In genomic region chr12:100348657-100349454, GRCh38 we compare ENCODE assay signal across 9 cellular contexts. TPM values are rescaled to one million over a fixed set of nuclear protein-coding genes. Genes with fewer than 3 reads are reported as not detected.
DNase-seq lines count a peak whose midpoint lies in the region; ATAC-seq and TF ChIP-seq lines count a peak whose summit lies in the region.
"Had no signal": no experiment of that assay in that cellular context is flagged by ENCODE, and none has a peak within 500 bp of the region (broad histone marks: within the 10 kb centered on the region; RNA-seq: fewer than 3 reads in every experiment).

No MANE protein-coding gene starts in this region.

- no peak overlapping the region for H3K9ac ChIP-seq in parathyroid adenoma
- H3K9ac ChIP-seq: BLaER1 treated with 17β-estradiol and CSF1 and Interleukin-3, amounts not matched to agents 10 nM and 100 nM had no signal

- H3K4me3 ChIP-seq in parathyroid adenoma (ENCODE audit: low read depth, low read length), result no peak overlapping the region
- H3K4me3 ChIP-seq: BLaER1 treated with 17β-estradiol and CSF1 and Interleukin-3, amounts not matched to agents 10 nM and 100 nM had no signal

- no peak for ATAC-seq in HG03045 (IDR thresholded peaks at IDR 0.05; ENCODE audit: unreplicated experiment)

- TF ChIP-seq CTCF in parathyroid adenoma (IDR thresholded peaks at IDR 0.05), result peak; percentile 15

- no peak overlapping the region for H3K27ac ChIP-seq in parathyroid adenoma
- H3K27ac ChIP-seq: BLaER1 treated with 17β-estradiol and CSF1 and Interleukin-3, amounts not matched to agents 10 nM and 100 nM had no signal

- H3K36me3 ChIP-seq in parathyroid adenoma (ENCODE audit: control insufficient read depth, insufficient read depth, low read length), result no peaks in the 10 kb centered on the region
- H3K36me3 ChIP-seq: BLaER1 treated with 17β-estradiol and CSF1 and Interleukin-3, amounts not matched to agents 10 nM and 100 nM had no signal

- DNase-seq in NCI-H187 treated with DMSO at 0.1 percent for 48 hours (lab: John Stamatoyannopoulos, UW), result peak; percentile 29
- DNase-seq in NCI-H187 (lab: John Stamatoyannopoulos, UW), result no peak
- DNase-seq in NCI-H226, result peak; percentile 15
- peak; percentile 59 for DNase-seq in dermis blood vessel endothelial cell
- DNase-seq in stimulated activated CD4-positive, alpha-beta T cell treated with anti-CD3 and anti-CD28 coated beads, Interleukin-12 subunit alpha, Interleukin-12 subunit beta, amount 100 ng/mL, for 4 hours, result no peak
- no peak for DNase-seq in activated CD4-positive, alpha-beta T cell treated with anti-CD3 and anti-CD28 coated beads for 4 hours

- no peaks in the 10 kb centered on the region for H3K4me1 ChIP-seq in parathyroid adenoma
- H3K4me1 ChIP-seq: BLaER1 treated with 17β-estradiol and CSF1 and Interleukin-3, amounts not matched to agents 10 nM and 100 nM had no signal

- H3K79me2 ChIP-seq in parathyroid adenoma, result no peaks in the 10 kb centered on the region

- H3K9me3 ChIP-seq in parathyroid adenoma (ENCODE audit: control insufficient read depth, low read length), result no peaks in the 10 kb centered on the region
- H3K9me3 ChIP-seq: BLaER1 treated with 17β-estradiol and CSF1 and Interleukin-3, amounts not matched to agents 10 nM and 100 nM had no signal

- no peaks in the 10 kb centered on the region for H3K27me3 ChIP-seq in parathyroid adenoma (ENCODE audit: control insufficient read depth, insufficient read depth, low read length)
- H3K27me3 ChIP-seq: BLaER1 treated with 17β-estradiol and CSF1 and Interleukin-3, amounts not matched to agents 10 nM and 100 nM had no signal

- H2AFZ ChIP-seq in parathyroid adenoma, result no peak overlapping the region

- H3K4me2 ChIP-seq in parathyroid adenoma (ENCODE audit: low read length), result no peak overlapping the region
- H3K4me2 ChIP-seq: BLaER1 treated with 17β-estradiol and CSF1 and Interleukin-3, amounts not matched to agents 10 nM and 100 nM had no signal

RNA-seq across cellular contexts. Expression of gene SLC17A8, which starts 8.0 kb away (rescaled TPM):
- not detected in 2 replicates for total RNA-seq in dermis blood vessel endothelial cell

Comparison
In these comparisons a context has a peak if more than half of its experiments do, and no peak if none do; other contexts are left out.
1. DNase-seq: peak in NCI-H187 treated with DMSO at 0.1 percent for 48 hours (single experiment), NCI-H226 (single experiment) and dermis blood vessel endothelial cell (single experiment); none in NCI-H187 (0 of 2), stimulated activated CD4-positive, alpha-beta T cell treated with anti-CD3 and anti-CD28 coated beads, Interleukin-12 subunit alpha, Interleukin-12 subunit beta, amount 100 ng/mL, for 4 hours (single experiment) and activated CD4-positive, alpha-beta T cell treated with anti-CD3 and anti-CD28 coated beads for 4 hours (0 of 2).